In genomic region chr16:53744449-53744848, GRCh38 we compare ENCODE assay signal across 8 cellular contexts. TPM values are rescaled to one million over a fixed set of nuclear protein-coding genes. Genes with fewer than 3 reads are reported as not detected.
A peak's percentile ranks its signal among the peaks of the same experiment; 100 is the strongest.
DNase-seq lines count a peak whose midpoint lies in the region; ATAC-seq and TF ChIP-seq lines count a peak whose summit lies in the region.

No MANE protein-coding gene starts in this region.

- peaks cover 17% of the 10 kb centered on the region for H3K4me1 ChIP-seq in mucosa of descending colon (ENCODE audit: low read depth)

- ATAC-seq in mucosa of descending colon (peak; percentile 60), HG03108 (IDR thresholded peaks at IDR 0.05; ENCODE audit: unreplicated experiment) (no peak)

- H3K4me3 Mint-ChIP-seq in HFFc6 = no peak overlapping the region

- H3K4me3 ChIP-seq in mucosa of descending colon = no peak overlapping the region

- H3K9me3 ChIP-seq in mucosa of descending colon = no peaks in the 10 kb centered on the region

- no peaks in the 10 kb centered on the region for H3K27me3 Mint-ChIP-seq in HFFc6 (ENCODE audit: insufficient read depth)

- peak overlapping the region; percentile 84 for H3K27ac Mint-ChIP-seq in HFFc6

- H3K9me3 Mint-ChIP-seq in HFFc6 = peaks cover 9% of the 10 kb centered on the region

- peaks cover 54% of the 10 kb centered on the region for H3K4me1 Mint-ChIP-seq in HFFc6 (ENCODE audit: low read depth)

- no peaks in the 10 kb centered on the region for H3K36me3 ChIP-seq in mucosa of descending colon (ENCODE audit: low read depth)

- DNase-seq in DMS53 treated with DMSO at 0.1 percent for 48 hours (lab: John Stamatoyannopoulos, UW; ENCODE audit: unreplicated experiment) (peak; percentile 52), HFFc6 (no peak), activated T-cell treated with anti-CD3 and anti-CD28 coated beads for 4 hours (peak; percentile 14), mucosa of descending colon (no peak), HEK293T (ENCODE audit: extremely low spot score) (no peak), NCI-H2196 (lab: John Stamatoyannopoulos, UW; ENCODE audit: unreplicated experiment) (no peak)
- no peak for DNase-seq in effector CD8-positive, alpha-beta T cell (lab: John Stamatoyannopoulos, UW)

- intact Hi-C loops in mucosa of descending colon (cut with DNase I, micrococcal nuclease) = no loop called here

- TF ChIP-seq CTCF in HFFc6 (IDR thresholded peaks at IDR 0.05) = no peak
- no peak for TF ChIP-seq CTCF in mucosa of descending colon (IDR thresholded peaks at IDR 0.05)

- peaks cover 5% of the 10 kb centered on the region for H3K36me3 Mint-ChIP-seq in HFFc6 (ENCODE audit: low read depth)

- POLR2A ChIA-PET in HEK293T (lab: Yijun Ruan, JAX) = no interaction called here

- CTCF ChIA-PET in HEK293T (lab: Yijun Ruan, JAX) = interaction anchor here (1.3 to 2.0 kb wide), 3 partner anchors 9 to 29 kb away, joined by 3 to 9 read pairs (median 5); no protein-coding TSS in a partner anchor

TF ChIP-seq in HEK293T, 16 proteins besides CTCF, POLR2A, EP300 and RAD21:
- TF ChIP-seq FOXA1 (IDR thresholded peaks at IDR 0.05) = no peak
- no peak for TF ChIP-seq SUZ12 (IDR thresholded peaks at IDR 0.05)
- TF ChIP-seq NFRKB (IDR thresholded peaks at IDR 0.05) = no peak
- no peak for TF ChIP-seq L3MBTL2 (conservative IDR thresholded peaks at IDR 0.05)
- TF ChIP-seq SP1 (IDR thresholded peaks at IDR 0.05) = no peak
- no peak for TF ChIP-seq ARNT (IDR thresholded peaks at IDR 0.05)
- TF ChIP-seq FOXK2 (IDR thresholded peaks at IDR 0.05) = no peak
- TF ChIP-seq ELF4 (IDR thresholded peaks at IDR 0.05) = no peak
- TF ChIP-seq PKNOX1 (IDR thresholded peaks at IDR 0.05) = no peak
- TF ChIP-seq ZNF384 (IDR thresholded peaks at IDR 0.05) = no peak
- TF ChIP-seq BHLHE40 (IDR thresholded peaks at IDR 0.05; ENCODE audit: borderline replicate concordance) = no peak
- no peak for TF ChIP-seq TARDBP (IDR thresholded peaks at IDR 0.05)
- no peak for TF ChIP-seq LEF1 (IDR thresholded peaks at IDR 0.05; ENCODE audit: borderline replicate concordance)
- TF ChIP-seq HDGF (IDR thresholded peaks at IDR 0.05; ENCODE audit: borderline replicate concordance) = no peak
- TF ChIP-seq FOXM1 (IDR thresholded peaks at IDR 0.05; ENCODE audit: borderline replicate concordance) = no peak
- TF ChIP-seq CTBP1 (IDR thresholded peaks at IDR 0.05; ENCODE audit: borderline replicate concordance) = no peak

RNA-seq across cellular contexts. Expression of gene FTO, which starts 40.5 kb away (rescaled TPM):
- total RNA-seq in HFFc6 (2021; fragmentation: NEBNext Ultra II Directional; extraction: Animal tissue kit (Norgen Biotek cat#: 25700)) = 100 to 1,000 TPM in 5 of 6 experiments, 10 to 100 TPM in 1; 93.7 to 107 (median 105) TPM
- total RNA-seq in mucosa of descending colon = 10 to 100 TPM; 38.0 to 81.7 (median 39.1) TPM

RNA-seq across cellular contexts. Expression of gene RPGRIP1L, which starts 40.8 kb away (rescaled TPM):
- total RNA-seq in HFFc6 (2021; fragmentation: NEBNext Ultra II Directional; extraction: Animal tissue kit (Norgen Biotek cat#: 25700)) = 10 to 100 TPM; 16.3 to 19.1 (median 18.4) TPM
- total RNA-seq in mucosa of descending colon = 1 to 10 TPM; 2.1 to 5.3 (median 3.8) TPM

Comparison
In these comparisons a context has a peak if more than half of its experiments do, and no peak if none do; other contexts are left out.
1. DNase-seq: peak in DMS53 treated with DMSO at 0.1 percent for 48 hours (single experiment) and activated T-cell treated with anti-CD3 and anti-CD28 coated beads for 4 hours (single experiment); none in HFFc6 (single experiment), mucosa of descending colon (0 of 3), HEK293T (single experiment), NCI-H2196 (single experiment) and effector CD8-positive, alpha-beta T cell (single experiment).